19 cellular contexts compared by ENCODE assay signal in genomic region chr1:199508653-199509052, GRCh38.
"Had no signal": no experiment of that assay in that cellular context is flagged by ENCODE, and none has a peak within 500 bp of the region (broad histone marks: within the 10 kb centered on the region; RNA-seq: fewer than 3 reads in every experiment).

No MANE protein-coding gene starts in this region.

- H3K36me3 ChIP-seq: gastroesophageal sphincter, prostate gland, thoracic aorta, transverse colon had no signal

- H3K27ac Mint-ChIP-seq: mesothelial cell of epicardium; natural killer cell; stimulated activated naive B cell treated with anti-CD40 and anti-IgM and Interleukin-4, amounts not matched to agents 10 μg/mL and 1 μg/mL and 100 μg/mL, for 72 hours had no signal

- H3K27ac ChIP-seq: dorsolateral prefrontal cortex, gastroesophageal sphincter, parathyroid adenoma, prostate gland, thoracic aorta, transverse colon had no signal

- H3K9me3 ChIP-seq: gastroesophageal sphincter, prostate gland, thoracic aorta, transverse colon had no signal

- H3K4me1 Mint-ChIP-seq: central memory CD8-positive, alpha-beta T cell; stimulated activated naive CD8-positive, alpha-beta T cell treated with anti-CD3 and anti-CD28 coated beads, Interleukin-15, amount 100 ng/mL, for 72 hours had no signal

- H3K36me3 Mint-ChIP-seq: mesothelial cell of epicardium; natural killer cell; stimulated activated naive B cell treated with anti-CD40 and anti-IgM and Interleukin-4, amounts not matched to agents 10 μg/mL and 1 μg/mL and 100 μg/mL, for 72 hours had no signal

- DNase-seq: cortex of kidney; dorsolateral prefrontal cortex; effector CD8-positive, alpha-beta T cell; kidney; natural killer cell; stimulated activated CD4-positive, alpha-beta T cell treated with anti-CD3 and anti-CD28 coated beads, Interleukin-2, amount 100 ng/mL, for 24 hours; stimulated activated CD4-positive, alpha-beta T cell treated with anti-CD3 and anti-CD28 coated beads, Interleukin-4, amount 100 ng/mL, for 4 hours; stimulated activated naive B cell treated with anti-CD40 and anti-IgM and Interleukin-4, amounts not matched to agents 10 μg/mL and 1 μg/mL and 100 μg/mL, for 72 hours; stimulated activated naive CD8-positive, alpha-beta T cell treated with anti-CD3 and anti-CD28 coated beads, Interleukin-15, amount 100 ng/mL, for 72 hours; transverse colon had no signal

- H3K9me3 Mint-ChIP-seq: central memory CD8-positive, alpha-beta T cell; natural killer cell; stimulated activated naive B cell treated with anti-CD40 and anti-IgM and Interleukin-4, amounts not matched to agents 10 μg/mL and 1 μg/mL and 100 μg/mL, for 72 hours; stimulated activated naive CD8-positive, alpha-beta T cell treated with anti-CD3 and anti-CD28 coated beads, Interleukin-15, amount 100 ng/mL, for 72 hours had no signal

- H3K4me3 ChIP-seq: dorsolateral prefrontal cortex, gastroesophageal sphincter, prostate gland, thoracic aorta, transverse colon had no signal

- H2AFZ ChIP-seq: parathyroid adenoma had no signal

- H3K4me3 Mint-ChIP-seq: central memory CD8-positive, alpha-beta T cell; mesothelial cell of epicardium; natural killer cell; stimulated activated naive B cell treated with anti-CD40 and anti-IgM and Interleukin-4, amounts not matched to agents 10 μg/mL and 1 μg/mL and 100 μg/mL, for 72 hours; stimulated activated naive CD8-positive, alpha-beta T cell treated with anti-CD3 and anti-CD28 coated beads, Interleukin-15, amount 100 ng/mL, for 72 hours had no signal

- H3K27me3 ChIP-seq: dorsolateral prefrontal cortex, gastroesophageal sphincter, transverse colon had no signal

- H3K27me3 Mint-ChIP-seq: central memory CD8-positive, alpha-beta T cell; stimulated activated naive B cell treated with anti-CD40 and anti-IgM and Interleukin-4, amounts not matched to agents 10 μg/mL and 1 μg/mL and 100 μg/mL, for 72 hours; stimulated activated naive CD8-positive, alpha-beta T cell treated with anti-CD3 and anti-CD28 coated beads, Interleukin-15, amount 100 ng/mL, for 72 hours had no signal

- H3K79me2 ChIP-seq: parathyroid adenoma had no signal

- H3K9ac ChIP-seq: parathyroid adenoma had no signal

- ATAC-seq: esophagus mucosa; gastroesophageal sphincter; left lobe of liver; natural killer cell; sciatic nerve; stimulated activated naive B cell treated with anti-CD40 and anti-IgM and Interleukin-4, amounts not matched to agents 10 μg/mL and 1 μg/mL and 100 μg/mL, for 72 hours; stimulated activated naive CD8-positive, alpha-beta T cell treated with anti-CD3 and anti-CD28 coated beads, Interleukin-15, amount 100 ng/mL, for 72 hours had no signal

- H3K4me1 ChIP-seq: gastroesophageal sphincter, parathyroid adenoma, prostate gland, transverse colon had no signal
